1 cellular context compared by ENCODE assay signal in genomic region chr11:73359930-73360742, GRCh38.
TF ChIP-seq lines count a peak whose summit lies in the region.

No MANE protein-coding gene starts in this region.

TF ChIP-seq in WTC11, 78 proteins besides CTCF, POLR2A, EP300 and RAD21 (continued from another document):
- no peak for TF ChIP-seq ZNF317 (CRISPR knock-in tag; IDR thresholded peaks at IDR 0.05; ENCODE audit: borderline replicate concordance, low read depth)
- TF ChIP-seq PRDM15 (CRISPR knock-in tag; IDR thresholded peaks at IDR 0.05) = no peak
- TF ChIP-seq GRHL2 (CRISPR knock-in tag; IDR thresholded peaks at IDR 0.05; ENCODE audit: insufficient replicate concordance, severe bottlenecking) = no peak
- no peak for TF ChIP-seq ZNF416 (CRISPR knock-in tag; IDR thresholded peaks at IDR 0.05)
- no peak for TF ChIP-seq IRF1 (CRISPR knock-in tag; IDR thresholded peaks at IDR 0.05)
- TF ChIP-seq CDX4 (CRISPR knock-in tag; IDR thresholded peaks at IDR 0.05; ENCODE audit: borderline replicate concordance) = no peak
- no peak for TF ChIP-seq ZNF671 (CRISPR knock-in tag; IDR thresholded peaks at IDR 0.05)
